Comparison of ENCODE assay signal across 26 cellular contexts in the genomic region with DNA sequence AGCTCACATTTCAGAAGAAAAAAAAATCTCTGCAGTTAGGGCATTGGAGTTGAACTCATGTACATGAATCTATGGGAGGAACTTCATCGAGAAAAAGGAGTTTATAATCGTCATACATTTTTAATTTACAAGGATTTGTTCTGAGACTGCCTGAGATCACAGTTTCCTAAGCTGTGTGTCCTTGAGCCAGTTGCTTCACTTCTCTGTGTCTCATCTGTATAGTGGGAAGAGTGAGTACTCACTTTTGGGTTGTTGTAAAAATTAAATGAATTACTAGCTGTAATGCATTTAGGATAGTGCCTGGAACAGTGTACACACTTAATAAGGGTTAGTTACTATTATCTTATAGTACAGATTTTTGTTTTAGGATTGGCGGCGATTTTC. TPM values are rescaled to one million over a fixed set of nuclear protein-coding genes. Genes with fewer than 3 reads are reported as not detected.
"Had no signal": no experiment of that assay in that cellular context is flagged by ENCODE, and none has a peak within 500 bp of the region (broad histone marks: within the 10 kb centered on the region; RNA-seq: fewer than 3 reads in every experiment).

No MANE protein-coding gene starts in this region.

- H3K27me3 ChIP-seq: pancreas, sigmoid colon, transverse colon, upper lobe of left lung had no signal

- H3K4me1 ChIP-seq: left lung, lower lobe of right lung, pancreas, upper lobe of left lung had no signal

- H3K4me1 Mint-ChIP-seq: immature natural killer cell; naive B cell; natural killer cell; stimulated activated effector memory CD8-positive, alpha-beta T cell treated with anti-CD3 and anti-CD28 coated beads, Interleukin-12 subunit alpha, Interleukin-12 subunit beta, amount 100 ng/mL, for 72 hours; stimulated activated naive CD8-positive, alpha-beta T cell treated with anti-CD3 and anti-CD28 coated beads, Interleukin-15, amount 100 ng/mL, for 72 hours had no signal

- H3K36me3 Mint-ChIP-seq: immature natural killer cell; naive B cell; natural killer cell; stimulated activated effector memory CD8-positive, alpha-beta T cell treated with anti-CD3 and anti-CD28 coated beads, Interleukin-12 subunit alpha, Interleukin-12 subunit beta, amount 100 ng/mL, for 72 hours had no signal

- H3K4me3 ChIP-seq: heart left ventricle, left lung, lower lobe of right lung, pancreas, prostate gland, sigmoid colon, transverse colon, upper lobe of left lung had no signal

- H3K9me3 ChIP-seq: heart left ventricle, left lung, lower lobe of right lung, pancreas, prostate gland, sigmoid colon, transverse colon, upper lobe of left lung had no signal

- ATAC-seq: heart left ventricle; left colon; left lung; lower lobe of right lung; natural killer cell; pancreas; right cardiac atrium; stimulated activated effector memory CD8-positive, alpha-beta T cell treated with anti-CD3 and anti-CD28 coated beads, Interleukin-12 subunit alpha, Interleukin-12 subunit beta, amount 100 ng/mL, for 72 hours; stimulated activated naive CD8-positive, alpha-beta T cell treated with anti-CD3 and anti-CD28 coated beads, Interleukin-15, amount 100 ng/mL, for 72 hours had no signal

- H3K4me3 Mint-ChIP-seq: immature natural killer cell; naive B cell; natural killer cell; neural crest cell; stimulated activated effector memory CD8-positive, alpha-beta T cell treated with anti-CD3 and anti-CD28 coated beads, Interleukin-12 subunit alpha, Interleukin-12 subunit beta, amount 100 ng/mL, for 72 hours; stimulated activated naive CD8-positive, alpha-beta T cell treated with anti-CD3 and anti-CD28 coated beads, Interleukin-15, amount 100 ng/mL, for 72 hours had no signal

- DNase-seq: heart left ventricle; immature natural killer cell; kidney; left colon; left lung; lower lobe of right lung; mammary epithelial cell; mesenchymal stem cell; naive B cell; natural killer cell; pancreas; posterior cingulate gyrus; retina; right cardiac atrium; sigmoid colon; small intestine; stimulated activated CD4-positive, alpha-beta T cell treated with anti-CD3 and anti-CD28 coated beads, Interleukin-1b, Interleukin-23, amount 100 ng/mL, for 48 hours; stimulated activated CD4-positive, alpha-beta T cell treated with anti-CD3 and anti-CD28 coated beads, Interleukin-2, amount 100 ng/mL, for 48 hours; stimulated activated naive CD4-positive, alpha-beta T cell treated with Interleukin-2 at 50 U/mL for 16 hours; stimulated activated naive CD8-positive, alpha-beta T cell treated with anti-CD3 and anti-CD28 coated beads, Interleukin-15, amount 100 ng/mL, for 72 hours; substantia nigra; transverse colon; upper lobe of left lung had no signal

- H3K36me3 ChIP-seq: heart left ventricle, left lung, lower lobe of right lung, pancreas, prostate gland, sigmoid colon, transverse colon, upper lobe of left lung had no signal

- H3K9me3 Mint-ChIP-seq: immature natural killer cell; natural killer cell; neural crest cell; stimulated activated effector memory CD8-positive, alpha-beta T cell treated with anti-CD3 and anti-CD28 coated beads, Interleukin-12 subunit alpha, Interleukin-12 subunit beta, amount 100 ng/mL, for 72 hours; stimulated activated naive CD8-positive, alpha-beta T cell treated with anti-CD3 and anti-CD28 coated beads, Interleukin-15, amount 100 ng/mL, for 72 hours had no signal

- H3K27ac Mint-ChIP-seq: immature natural killer cell; naive B cell; natural killer cell; stimulated activated effector memory CD8-positive, alpha-beta T cell treated with anti-CD3 and anti-CD28 coated beads, Interleukin-12 subunit alpha, Interleukin-12 subunit beta, amount 100 ng/mL, for 72 hours; stimulated activated naive CD8-positive, alpha-beta T cell treated with anti-CD3 and anti-CD28 coated beads, Interleukin-15, amount 100 ng/mL, for 72 hours had no signal

- H3K27ac ChIP-seq: heart left ventricle, left lung, lower lobe of right lung, pancreas, sigmoid colon, transverse colon, upper lobe of left lung had no signal

RNA-seq across cellular contexts. Expression of a gene that starts 42.5 kb away (rescaled TPM):
- polyA plus RNA-seq: immature natural killer cell had no signal
